In genomic region chr1:7319196-7319595, GRCh38 we compare ENCODE assay signal across 18 cellular contexts.
DNase-seq lines count a peak whose midpoint lies in the region; ATAC-seq and TF ChIP-seq lines count a peak whose summit lies in the region.
"Had no signal": no experiment of that assay in that cellular context is flagged by ENCODE, and none has a peak within 500 bp of the region (broad histone marks: within the 10 kb centered on the region; RNA-seq: fewer than 3 reads in every experiment).

No MANE protein-coding gene starts in this region.

- ATAC-seq in activated CD8-positive, alpha-beta T cell treated with anti-CD3 and anti-CD28 coated beads, Interleukin-2, amount 10 ng/mL, durations not matched to agents 7 days and 5 days: no peak
- no peak for ATAC-seq in activated CD8-positive, alpha-beta T cell treated with anti-CD3 and anti-CD28 coated beads for 36 hours
- no peak for ATAC-seq in lung (ENCODE audit: insufficient read depth, low FRiP score)
- ATAC-seq: GM23338 had no signal

- H3K4me3 Mint-ChIP-seq in activated CD8-positive, alpha-beta T cell treated with anti-CD3 and anti-CD28 coated beads, Interleukin-2, amount 10 ng/mL, durations not matched to agents 7 days and 5 days: no peak overlapping the region
- H3K4me3 Mint-ChIP-seq in activated CD8-positive, alpha-beta T cell treated with anti-CD3 and anti-CD28 coated beads for 36 hours: no peak overlapping the region
- H3K4me3 Mint-ChIP-seq: B cell; CD4-positive, CD25-positive, alpha-beta regulatory T cell; CD8-positive, alpha-beta memory T cell; GM23338; HFFc6 had no signal

- CTCF ChIA-PET in activated CD8-positive, alpha-beta T cell treated with anti-CD3 and anti-CD28 coated beads, Interleukin-2, amount 10 ng/mL, durations not matched to agents 7 days and 5 days (lab: Charles Lee): no interaction called here
- CTCF ChIA-PET in activated CD8-positive, alpha-beta T cell treated with anti-CD3 and anti-CD28 coated beads for 36 hours (lab: Charles Lee): no interaction called here

- H3K27ac ChIP-seq in lung (ENCODE audit: low read depth in 1 of 2, low read length in 1 of 2): no peak overlapping the region
- H3K27ac ChIP-seq: 22Rv1, BLaER1, C4-2B had no signal

- POLR2A ChIA-PET in activated CD8-positive, alpha-beta T cell treated with anti-CD3 and anti-CD28 coated beads, Interleukin-2, amount 10 ng/mL, durations not matched to agents 7 days and 5 days (lab: Charles Lee): no interaction called here
- POLR2A ChIA-PET in activated CD8-positive, alpha-beta T cell treated with anti-CD3 and anti-CD28 coated beads for 36 hours (lab: Charles Lee): no interaction called here

- H3K36me3 ChIP-seq in lung (ENCODE audit: control insufficient read depth in 2 of 2, insufficient read depth in 2 of 2, low read length in 2 of 2): no peaks in the 10 kb centered on the region
- H3K36me3 ChIP-seq: BLaER1, HAP-1 had no signal

- H3K27me3 ChIP-seq in lung (ENCODE audit: control insufficient read depth, insufficient read depth): no peaks in the 10 kb centered on the region
- H3K27me3 ChIP-seq: BLaER1 had no signal

- intact Hi-C loops in activated CD8-positive, alpha-beta T cell treated with anti-CD3 and anti-CD28 coated beads for 36 hours (cut with micrococcal nuclease): no loop called here

- no peak overlapping the region for H3K27ac Mint-ChIP-seq in activated CD8-positive, alpha-beta T cell treated with anti-CD3 and anti-CD28 coated beads, Interleukin-2, amount 10 ng/mL, durations not matched to agents 7 days and 5 days
- no peak overlapping the region for H3K27ac Mint-ChIP-seq in activated CD8-positive, alpha-beta T cell treated with anti-CD3 and anti-CD28 coated beads for 36 hours
- H3K27ac Mint-ChIP-seq: B cell; CD4-positive, CD25-positive, alpha-beta regulatory T cell; CD8-positive, alpha-beta memory T cell; GM23338; HFFc6 had no signal

- peaks cover 2% of the 10 kb centered on the region for H3K27me3 Mint-ChIP-seq in activated CD8-positive, alpha-beta T cell treated with anti-CD3 and anti-CD28 coated beads, Interleukin-2, amount 10 ng/mL, durations not matched to agents 7 days and 5 days (ENCODE audit: low read depth)
- H3K27me3 Mint-ChIP-seq in activated CD8-positive, alpha-beta T cell treated with anti-CD3 and anti-CD28 coated beads for 36 hours: peaks cover 7% of the 10 kb centered on the region

- WGBS in lung, 2 donors: 91 to 93% methylated on average over 5 of the region's 5 CpGs

- no peak overlapping the region for H3K4me3 ChIP-seq in lung
- H3K4me3 ChIP-seq: BLaER1, GM23338, HAP-1 had no signal

- no peak for TF ChIP-seq CTCF in activated CD8-positive, alpha-beta T cell treated with anti-CD3 and anti-CD28 coated beads for 36 hours (IDR thresholded peaks at IDR 0.05)
- TF ChIP-seq CTCF in lung (IDR thresholded peaks at IDR 0.05; ENCODE audit: control extremely low read depth, extremely low read depth): no peak

- no peaks in the 10 kb centered on the region for H3K36me3 Mint-ChIP-seq in activated CD8-positive, alpha-beta T cell treated with anti-CD3 and anti-CD28 coated beads, Interleukin-2, amount 10 ng/mL, durations not matched to agents 7 days and 5 days (ENCODE audit: low read depth)
- H3K36me3 Mint-ChIP-seq in activated CD8-positive, alpha-beta T cell treated with anti-CD3 and anti-CD28 coated beads for 36 hours (ENCODE audit: low read depth): no peaks in the 10 kb centered on the region
- H3K36me3 Mint-ChIP-seq: CD4-positive, CD25-positive, alpha-beta regulatory T cell; CD8-positive, alpha-beta memory T cell had no signal

- no peaks in the 10 kb centered on the region for H3K9me3 Mint-ChIP-seq in activated CD8-positive, alpha-beta T cell treated with anti-CD3 and anti-CD28 coated beads, Interleukin-2, amount 10 ng/mL, durations not matched to agents 7 days and 5 days (ENCODE audit: insufficient read depth)
- no peaks in the 10 kb centered on the region for H3K9me3 Mint-ChIP-seq in activated CD8-positive, alpha-beta T cell treated with anti-CD3 and anti-CD28 coated beads for 36 hours
- H3K9me3 Mint-ChIP-seq: CD8-positive, alpha-beta memory T cell; GM23338; HFFc6 had no signal

- no peaks in the 10 kb centered on the region for H3K4me1 ChIP-seq in lung (ENCODE audit: control insufficient read depth in 2 of 2, insufficient read depth in 2 of 2, low read length in 2 of 2)
- H3K4me1 ChIP-seq: BLaER1, HAP-1 had no signal

- DNase-seq in activated CD8-positive, alpha-beta T cell treated with anti-CD3 and anti-CD28 coated beads, Interleukin-2, amount 10 ng/mL, durations not matched to agents 7 days and 5 days: peak; percentile 1
- DNase-seq in activated CD8-positive, alpha-beta T cell treated with anti-CD3 and anti-CD28 coated beads for 36 hours: no peak
- peak; percentile 16 for DNase-seq in ecto neural progenitor cell (ENCODE audit: low spot score)
- peak; percentile 4 for DNase-seq in lung (ENCODE audit: low spot score)
- DNase-seq in NCI-H526 (lab: John Stamatoyannopoulos, UW): no peak
- DNase-seq in NCI-H128 (lab: John Stamatoyannopoulos, UW; ENCODE audit: unreplicated experiment): no peak
- DNase-seq: CD4-positive, CD25-positive, alpha-beta regulatory T cell; CD8-positive, alpha-beta memory T cell; DMS 273 treated with DMSO at 0.1 percent for 48 hours; DMS79 treated with DMSO at 0.1 percent for 48 hours; GF-D8; HFFc6 had no signal

- H3K4me1 Mint-ChIP-seq in activated CD8-positive, alpha-beta T cell treated with anti-CD3 and anti-CD28 coated beads, Interleukin-2, amount 10 ng/mL, durations not matched to agents 7 days and 5 days (ENCODE audit: low read depth): no peaks in the 10 kb centered on the region
- H3K4me1 Mint-ChIP-seq in activated CD8-positive, alpha-beta T cell treated with anti-CD3 and anti-CD28 coated beads for 36 hours (ENCODE audit: low read depth): no peaks in the 10 kb centered on the region
- H3K4me1 Mint-ChIP-seq: B cell; CD4-positive, CD25-positive, alpha-beta regulatory T cell; CD8-positive, alpha-beta memory T cell; GM23338 had no signal

- H3K9me3 ChIP-seq in lung (ENCODE audit: control insufficient read depth in 2 of 2, insufficient read depth in 1 of 2, low read length in 1 of 2): no peaks in the 10 kb centered on the region
- H3K9me3 ChIP-seq: BLaER1, HAP-1 had no signal

Comparison
In these comparisons a context has a peak if more than half of its experiments do, and no peak if none do; other contexts are left out.
1. DNase-seq: peak in activated CD8-positive, alpha-beta T cell treated with anti-CD3 and anti-CD28 coated beads, Interleukin-2, amount 10 ng/mL, durations not matched to agents 7 days and 5 days (single experiment), ecto neural progenitor cell (single experiment) and lung (single experiment); none in activated CD8-positive, alpha-beta T cell treated with anti-CD3 and anti-CD28 coated beads for 36 hours (single experiment), NCI-H526 (0 of 2) and NCI-H128 (single experiment).